ENCODE assay signal across 20 cellular contexts in the genomic region with DNA sequence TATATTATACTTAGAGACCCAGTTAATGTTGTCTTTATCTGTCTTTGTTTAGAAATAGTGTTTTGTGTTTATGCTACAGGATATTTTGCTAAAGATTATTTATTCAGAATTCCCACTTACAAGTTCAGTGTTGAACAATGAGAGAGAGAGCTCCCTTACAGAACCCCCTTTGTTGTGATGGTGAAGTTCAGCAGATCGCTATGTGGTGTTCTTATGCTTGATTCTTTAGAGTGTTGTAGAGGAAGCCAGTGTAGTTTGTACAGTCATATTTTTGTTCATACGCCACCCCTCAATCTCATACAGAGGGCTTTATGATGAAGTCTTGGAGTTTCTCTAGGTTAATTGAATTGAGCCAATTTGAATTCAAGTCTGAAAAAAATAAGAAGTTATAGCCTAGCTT.
DNase-seq lines count a peak whose midpoint lies in the region; ATAC-seq, FAIRE-seq and TF ChIP-seq lines count a peak whose summit lies in the region.
"Had no signal": no experiment of that assay in that cellular context is flagged by ENCODE, and none has a peak within 500 bp of the region (broad histone marks: within the 10 kb centered on the region; RNA-seq: fewer than 3 reads in every experiment).

No MANE protein-coding gene starts in this region.

- TF ChIP-seq POLR2A in HepG2 (IDR thresholded peaks at IDR 0.05; ENCODE audit: insufficient read depth in 1 of 2, low read depth in 2 of 2, low read length in 2 of 2) (no peak), right lobe of liver (IDR thresholded peaks at IDR 0.05) (no peak)

- H3K4me1 ChIP-seq in HepG2 (ENCODE audit: insufficient read depth, low read length) (no peaks in the 10 kb centered on the region), right lobe of liver (no peaks in the 10 kb centered on the region)
- H3K4me1 ChIP-seq: A549, Caco-2 had no signal

- peaks cover 0 to 4% of the 10 kb centered on the region in 2 experiments; a peak in 1 of 5 replicates for H3K36me3 ChIP-seq in HepG2 (replicated peaks in 1 of 2; ENCODE audit: control insufficient read depth in 1 of 2, insufficient read depth in 2 of 2, low read length in 2 of 2)
- no peaks in the 10 kb centered on the region for H3K36me3 ChIP-seq in right lobe of liver

- H3K9me3 ChIP-seq in HepG2 (ENCODE audit: low read length) (no peaks in the 10 kb centered on the region), right lobe of liver (no peaks in the 10 kb centered on the region)
- H3K9me3 ChIP-seq: A549; BLaER1 treated with 17β-estradiol and CSF1 and Interleukin-3, amounts not matched to agents 10 nM and 100 nM; Caco-2 had no signal

- H2AFZ ChIP-seq in HepG2 (ENCODE audit: low read length): no peak overlapping the region

- peaks cover 5% of the 10 kb centered on the region for H3K79me2 ChIP-seq in HepG2 (ENCODE audit: insufficient read depth, low read length)

- no peak for FAIRE-seq in HepG2 (lab: Jason Lieb, UNC)
- no peak for FAIRE-seq in D721Med (lab: Jason Lieb, UNC)
- FAIRE-seq: A549 had no signal

- TSS peak; percentile 14 for BruUV-seq in HepG2 (replicated peaks; lab: Mats Ljungman, UMichigan)

- TF ChIP-seq RAD21 in HepG2 (CRISPR knock-in tag; IDR thresholded peaks at IDR 0.05): no peak

- POLR2A ChIA-PET in HepG2 (lab: Yijun Ruan, JAX): no interaction called here

- in situ Hi-C loops in HepG2 (cut with HindIII; ENCODE audit: extremely low pct_ligation_motif_present, low pct_unique_long_range_greater_than_20kb): no loop called here

- CTCF ChIA-PET in HepG2 (lab: Yijun Ruan, JAX; ENCODE audit: low intra/inter-chr PET ratio, low total read pairs): no interaction called here

- DNase-seq in HepG2 (ENCODE audit: low spot score): no peak
- no peak for DNase-seq in right lobe of liver
- DNase-seq in globus pallidus (ENCODE audit: low spot score): peak; percentile 24
- peak; percentile 59 for DNase-seq in pons (ENCODE audit: low spot score)
- DNase-seq in D721Med (ENCODE audit: insufficient read length, low spot score): no peak
- no peak for DNase-seq in NCI-H1092 (lab: John Stamatoyannopoulos, UW)
- DNase-seq: Caco-2; CD8-positive, alpha-beta T cell; DMS153; DMS79 treated with DMSO at 0.1 percent for 48 hours; GF-D8; GOT3; H7; HFFc6; KG1 had no signal

- 100% methylated on average over 2 of the region's 2 CpGs for WGBS in HepG2 (ENCODE audit: low lambda C conversion rate)
- WGBS in right lobe of liver (ENCODE audit: insufficient coverage, low coverage, low lambda C conversion rate, missing lambda C conversion rate): 100% methylated on average over 2 of the region's 2 CpGs

- H3K9ac ChIP-seq in HepG2 (ENCODE audit: insufficient read depth, low read depth, low read length): no peak overlapping the region
- H3K9ac ChIP-seq: BLaER1 treated with 17β-estradiol and CSF1 and Interleukin-3, amounts not matched to agents 10 nM and 100 nM had no signal

- TF ChIP-seq EP300 in HepG2 (IDR thresholded peaks at IDR 0.05; ENCODE audit: low read depth in 2 of 2, low read length in 2 of 2) (no peak), HepG2 (CRISPR knock-in tag; IDR thresholded peaks at IDR 0.05; ENCODE audit: borderline replicate concordance) (no peak)

- no peak overlapping the region for H3K4me3 ChIP-seq in HepG2 (replicated peaks in 1 of 3; ENCODE audit: insufficient read depth in 1 of 3, low read depth in 2 of 3, low read length in 3 of 3)
- no peak overlapping the region for H3K4me3 ChIP-seq in right lobe of liver
- H3K4me3 ChIP-seq: A549; BLaER1 treated with 17β-estradiol and CSF1 and Interleukin-3, amounts not matched to agents 10 nM and 100 nM had no signal

- H3K27ac ChIP-seq in HepG2 (ENCODE audit: extremely low read length, insufficient read depth, low read length) (no peak overlapping the region), right lobe of liver (no peak overlapping the region)
- H3K27ac ChIP-seq: 22Rv1; A549; BLaER1 treated with 17β-estradiol and CSF1 and Interleukin-3, amounts not matched to agents 10 nM and 100 nM had no signal

- H3K4me2 ChIP-seq in HepG2 (ENCODE audit: low read depth, low read length): no peak overlapping the region
- H3K4me2 ChIP-seq: A549; BLaER1 treated with 17β-estradiol and CSF1 and Interleukin-3, amounts not matched to agents 10 nM and 100 nM had no signal

- TF ChIP-seq CTCF in HepG2 (CRISPR knock-in tag; IDR thresholded peaks at IDR 0.05) (no peak), right lobe of liver (IDR thresholded peaks at IDR 0.05) (no peak), D721Med (IDR thresholded peaks at IDR 0.05; ENCODE audit: insufficient read depth, missing control alignments) (no peak)

- no peaks in the 10 kb centered on the region for H3K27me3 ChIP-seq in HepG2 (ENCODE audit: control insufficient read depth in 1 of 2, insufficient read depth in 2 of 2, low read length in 2 of 2)
- no peaks in the 10 kb centered on the region for H3K27me3 ChIP-seq in right lobe of liver
- H3K27me3 ChIP-seq: BLaER1 treated with 17β-estradiol and CSF1 and Interleukin-3, amounts not matched to agents 10 nM and 100 nM had no signal

- H4K20me1 ChIP-seq in HepG2 (ENCODE audit: insufficient read depth, low read length): no peaks in the 10 kb centered on the region

- intact Hi-C loops in HepG2 (cut with micrococcal nuclease; ENCODE audit: unreplicated experiment) (loop anchor here (10.0 kb wide), 1 partner anchor 97 kb away; no protein-coding TSS in a partner anchor), right lobe of liver (cut with DNase I) (no loop called here)

- no peak for ATAC-seq in HepG2
- ATAC-seq in right lobe of liver: no peak
- ATAC-seq in HG03095 (IDR thresholded peaks at IDR 0.05; ENCODE audit: unreplicated experiment): no peak
- ATAC-seq: A549; CD8-positive, alpha-beta T cell; HCT116 had no signal

TF ChIP-seq in HepG2, 621 proteins besides CTCF, POLR2A, EP300 and RAD21 (continues in another document):
- TF ChIP-seq ZNF784 (CRISPR knock-in tag; IDR thresholded peaks at IDR 0.05; ENCODE audit: borderline replicate concordance) (no peak), CHCHD3 (CRISPR knock-in tag; IDR thresholded peaks at IDR 0.05) (no peak), RFXAP (CRISPR knock-in tag; IDR thresholded peaks at IDR 0.05; ENCODE audit: borderline replicate concordance) (no peak), E2F1 (CRISPR knock-in tag; IDR thresholded peaks at IDR 0.05) (no peak), ZFP82 (CRISPR knock-in tag; IDR thresholded peaks at IDR 0.05; ENCODE audit: borderline replicate concordance) (no peak), DZIP1 (CRISPR knock-in tag; IDR thresholded peaks at IDR 0.05) (no peak)
- TF ChIP-seq, protein P1, sequence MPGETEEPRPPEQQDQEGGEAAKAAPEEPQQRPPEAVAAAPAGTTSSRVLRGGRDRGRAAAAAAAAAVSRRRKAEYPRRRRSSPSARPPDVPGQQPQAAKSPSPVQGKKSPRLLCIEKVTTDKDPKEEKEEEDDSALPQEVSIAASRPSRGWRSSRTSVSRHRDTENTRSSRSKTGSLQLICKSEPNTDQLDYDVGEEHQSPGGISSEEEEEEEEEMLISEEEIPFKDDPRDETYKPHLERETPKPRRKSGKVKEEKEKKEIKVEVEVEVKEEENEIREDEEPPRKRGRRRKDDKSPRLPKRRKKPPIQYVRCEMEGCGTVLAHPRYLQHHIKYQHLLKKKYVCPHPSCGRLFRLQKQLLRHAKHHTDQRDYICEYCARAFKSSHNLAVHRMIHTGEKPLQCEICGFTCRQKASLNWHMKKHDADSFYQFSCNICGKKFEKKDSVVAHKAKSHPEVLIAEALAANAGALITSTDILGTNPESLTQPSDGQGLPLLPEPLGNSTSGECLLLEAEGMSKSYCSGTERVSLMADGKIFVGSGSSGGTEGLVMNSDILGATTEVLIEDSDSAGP (CRISPR knock-in tag; IDR thresholded peaks at IDR 0.05; ENCODE audit: borderline replicate concordance): no peak

Comparison
In these comparisons a context has a peak if more than half of its experiments do, and no peak if none do; other contexts are left out.
1. DNase-seq: peak in globus pallidus (single experiment) and pons (single experiment); none in HepG2 (single experiment), right lobe of liver (0 of 3), D721Med (single experiment) and NCI-H1092 (single experiment).